In genomic region chr9:113822315-113822714, GRCh38 we compare ENCODE assay signal across 31 cellular contexts.
"Had no signal": no experiment of that assay in that cellular context is flagged by ENCODE, and none has a peak within 500 bp of the region (broad histone marks: within the 10 kb centered on the region; RNA-seq: fewer than 3 reads in every experiment).

No MANE protein-coding gene starts in this region.

- H3K27ac ChIP-seq: neural progenitor cell, ovary, parathyroid adenoma, psoas muscle, skin epidermis, spleen, suprapubic skin, testis, tibial artery, transverse colon, upper lobe of right lung, uterus had no signal

- H3K27ac Mint-ChIP-seq: natural killer cell; nephron; neural progenitor cell; progenitor cell of endocrine pancreas; stimulated activated memory B cell treated with anti-CD40 and anti-IgM and Interleukin-4, amounts not matched to agents 10 μg/mL and 1 μg/mL and 100 μg/mL, for 72 hours; stimulated activated naive CD8-positive, alpha-beta T cell treated with anti-CD3 and anti-CD28 coated beads, Interleukin-15, amount 100 ng/mL, for 72 hours; type B pancreatic cell had no signal

- H3K4me3 Mint-ChIP-seq: natural killer cell; nephron; neural progenitor cell; stimulated activated memory B cell treated with anti-CD40 and anti-IgM and Interleukin-4, amounts not matched to agents 10 μg/mL and 1 μg/mL and 100 μg/mL, for 72 hours; stimulated activated naive CD8-positive, alpha-beta T cell treated with anti-CD3 and anti-CD28 coated beads, Interleukin-15, amount 100 ng/mL, for 72 hours; type B pancreatic cell had no signal

- H3K4me1 Mint-ChIP-seq: natural killer cell; nephron; stimulated activated memory B cell treated with anti-CD40 and anti-IgM and Interleukin-4, amounts not matched to agents 10 μg/mL and 1 μg/mL and 100 μg/mL, for 72 hours; stimulated activated naive CD8-positive, alpha-beta T cell treated with anti-CD3 and anti-CD28 coated beads, Interleukin-15, amount 100 ng/mL, for 72 hours had no signal

- H2AFZ ChIP-seq: neural progenitor cell, parathyroid adenoma had no signal

- DNase-seq: natural killer cell; occipital lobe; ovary; posterior cingulate gyrus; psoas muscle; right cardiac atrium; spleen; stimulated activated CD4-positive, alpha-beta T cell treated with anti-CD3 and anti-CD28 coated beads, Interleukin-12 subunit alpha, Interleukin-12 subunit beta, amount 100 ng/mL, for 4 hours; stimulated activated CD4-positive, alpha-beta T cell treated with anti-CD3 and anti-CD28 coated beads, Interleukin-1b, Interleukin-23, amount 100 ng/mL, for 48 hours; stimulated activated CD4-positive, alpha-beta T cell treated with anti-CD3 and anti-CD28 coated beads, Interleukin-4, amount 100 ng/mL, for 1 hour; stimulated activated CD4-positive, alpha-beta T cell treated with anti-CD3 and anti-CD28 coated beads, Interleukin-4, amount 100 ng/mL, for 4 hours; stimulated activated CD8-positive, alpha-beta memory T cell treated with anti-CD3 and anti-CD28 coated beads, Interleukin-4, amount 100 ng/mL, for 48 hours; stimulated activated naive CD4-positive, alpha-beta T cell; stimulated activated naive CD8-positive, alpha-beta T cell treated with anti-CD3 and anti-CD28 coated beads, Interleukin-15, amount 100 ng/mL, for 72 hours; stimulated activated naive CD8-positive, alpha-beta T cell treated with anti-CD3 and anti-CD28 coated beads, Interleukin-15, Interleukin-2, amounts not matched to agents 100 U/mL and 50 U/mL, for 24 hours; substantia nigra; testis; tibial artery; transverse colon; upper lobe of right lung; uterus had no signal

- H3K4me2 ChIP-seq: neural progenitor cell, smooth muscle cell had no signal

- H3K36me3 Mint-ChIP-seq: neural progenitor cell; stimulated activated memory B cell treated with anti-CD40 and anti-IgM and Interleukin-4, amounts not matched to agents 10 μg/mL and 1 μg/mL and 100 μg/mL, for 72 hours; type B pancreatic cell had no signal

- H3K36me3 ChIP-seq: neural progenitor cell, ovary, spleen, suprapubic skin, tibial artery, transverse colon, upper lobe of right lung, uterus had no signal

- H3K79me2 ChIP-seq: parathyroid adenoma had no signal

- ATAC-seq: natural killer cell; psoas muscle; right cardiac atrium; sciatic nerve; stimulated activated memory B cell treated with anti-CD40 and anti-IgM and Interleukin-4, amounts not matched to agents 10 μg/mL and 1 μg/mL and 100 μg/mL, for 72 hours; stimulated activated naive CD8-positive, alpha-beta T cell treated with anti-CD3 and anti-CD28 coated beads, Interleukin-15, amount 100 ng/mL, for 72 hours; stimulated activated naive CD8-positive, alpha-beta T cell treated with anti-CD3 and anti-CD28 coated beads, Interleukin-15, Interleukin-2, amounts not matched to agents 100 U/mL and 50 U/mL, for 24 hours; upper lobe of right lung had no signal

- H3K4me1 ChIP-seq: neural progenitor cell, parathyroid adenoma, psoas muscle, spleen, suprapubic skin, testis, tibial artery, transverse colon, upper lobe of right lung, uterus had no signal

- H3K9me3 ChIP-seq: ovary, psoas muscle, suprapubic skin, testis, transverse colon, upper lobe of right lung had no signal

- H3K27me3 ChIP-seq: ovary, suprapubic skin, testis, tibial artery, upper lobe of right lung, uterus had no signal

- H3K9ac ChIP-seq: neural progenitor cell, parathyroid adenoma had no signal

- H3K4me3 ChIP-seq: neural progenitor cell, ovary, psoas muscle, skin epidermis, smooth muscle cell, spleen, suprapubic skin, testis, tibial artery, transverse colon, upper lobe of right lung, uterus had no signal
